ENCODE assay signal across 21 cellular contexts in the genomic region with DNA sequence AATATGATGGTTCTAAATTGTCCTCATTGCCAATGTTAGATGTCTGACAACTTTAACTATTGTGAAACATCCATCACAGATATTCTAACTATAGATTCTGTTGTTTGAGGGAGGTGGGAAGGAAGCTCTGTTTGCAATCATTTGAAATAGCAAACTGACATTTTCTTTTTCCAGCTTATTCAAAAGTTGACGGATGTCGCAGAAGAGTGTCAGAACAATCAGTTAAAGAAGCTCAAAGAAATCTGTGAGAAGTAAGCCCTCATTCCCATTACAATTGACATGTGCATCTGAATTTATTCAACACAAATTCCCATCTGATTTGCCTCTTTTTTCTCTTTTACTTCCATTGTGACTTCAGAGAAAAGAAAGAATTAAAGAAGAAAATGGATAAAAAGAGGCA.
"Had no signal": no experiment of that assay in that cellular context is flagged by ENCODE, and none has a peak within 500 bp of the region (broad histone marks: within the 10 kb centered on the region; RNA-seq: fewer than 3 reads in every experiment).

No MANE protein-coding gene starts in this region.

- H3K27ac Mint-ChIP-seq: IgD-negative memory B cell had no signal

- H3K4me1 ChIP-seq: SJSA1 had no signal

- H3K27me3 Mint-ChIP-seq: IgD-negative memory B cell had no signal

- H3K4me3 ChIP-seq: K562, SJSA1, SK-N-MC had no signal

- ATAC-seq: K562 had no signal

- H3K27me3 ChIP-seq: SJSA1 had no signal

- DNase-seq: Kasumi-1, MM.1S, NCI-H1105, NCI-H1436 treated with DMSO at 0.1 percent for 48 hours, NCI-H1694, NCI-H187 treated with DMSO at 0.1 percent for 48 hours, NCI-H2029 treated with DMSO at 0.1 percent for 48 hours, NCI-H2107, NCI-H446, NCI-H510A, NCI-H524 treated with DMSO at 0.1 percent for 48 hours, NCI-H774, Right ventricle myocardium superior, RPMI8226, SIG-M5 had no signal

- H3K4me1 Mint-ChIP-seq: IgD-negative memory B cell had no signal

- H3K9ac ChIP-seq: KMS-11 had no signal

- H3K36me3 ChIP-seq: SJSA1 had no signal

- H3K9me3 ChIP-seq: SJSA1 had no signal

- H3K27ac ChIP-seq: HL-60, KMS-11, SJSA1, SK-N-MC had no signal

- H3K4me3 Mint-ChIP-seq: IgD-negative memory B cell had no signal
